ENCODE assay signal across 22 cellular contexts in the genomic region with DNA sequence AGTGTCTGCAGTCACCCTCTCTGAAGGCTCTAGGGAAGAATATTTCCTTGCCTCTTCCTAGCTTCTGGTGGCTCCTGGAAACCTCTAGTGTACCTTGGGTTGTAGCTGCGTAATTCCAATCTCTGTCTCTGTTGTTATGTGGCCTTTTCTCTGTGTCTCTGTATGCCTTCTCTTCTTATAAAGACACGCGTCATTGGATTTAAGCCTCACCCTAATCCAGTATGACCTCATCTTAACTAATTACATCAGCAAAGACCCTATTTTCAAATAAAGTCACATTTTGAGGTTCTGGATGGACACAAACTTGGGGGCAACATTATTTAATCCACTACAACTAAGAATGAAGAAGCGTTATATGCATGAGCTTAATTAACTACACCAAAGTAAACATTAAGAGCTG.
"Had no signal": no experiment of that assay in that cellular context is flagged by ENCODE, and none has a peak within 500 bp of the region (broad histone marks: within the 10 kb centered on the region; RNA-seq: fewer than 3 reads in every experiment).

No MANE protein-coding gene starts in this region.

- H3K27ac ChIP-seq: gastroesophageal sphincter, pancreas, thyroid gland, upper lobe of right lung had no signal

- H3K27ac Mint-ChIP-seq: activated naive CD8-positive, alpha-beta T cell treated with anti-CD3 and anti-CD28 coated beads for 36 hours; activated T-helper 2 cell treated with anti-CD3 and anti-CD28 coated beads, Interferon-gamma antibody, Interleukin-2, Interleukin-4, amounts not matched to agents 10 μg/mL and 5 μg/mL and 100 μg/mL, durations not matched to agents 14 hours and 24 hours and 36 hours; effector memory CD8-positive, alpha-beta T cell had no signal

- DNase-seq: activated naive CD4-positive, alpha-beta T cell; activated naive CD8-positive, alpha-beta T cell treated with anti-CD3 and anti-CD28 coated beads for 36 hours; activated T-cell treated with anti-CD3 and anti-CD28 coated beads, Interleukin-2, amount 50 U/mL, for 1 hour; effector memory CD8-positive, alpha-beta T cell; head of caudate nucleus; hypothalamus; islet precursor cell; left cardiac atrium; pancreas; right cardiac atrium; stimulated activated CD4-positive, alpha-beta T cell treated with anti-CD3 and anti-CD28 coated beads, Interleukin-12 subunit alpha, Interleukin-12 subunit beta, amount 100 ng/mL, for 4 hours; substantia nigra; T-helper 9 cell; thyroid gland; upper lobe of right lung had no signal

- H3K9me3 Mint-ChIP-seq: activated T-helper 2 cell treated with anti-CD3 and anti-CD28 coated beads, Interferon-gamma antibody, Interleukin-2, Interleukin-4, amounts not matched to agents 10 μg/mL and 5 μg/mL and 100 μg/mL, durations not matched to agents 14 hours and 24 hours and 36 hours; central memory CD8-positive, alpha-beta T cell; effector memory CD8-positive, alpha-beta T cell; natural killer cell treated with Interleukin-12 subunit alpha and Interleukin-12 subunit beta and Interleukin-15 and Interleukin-18, amount 100 ng/mL, for 72 hours; stimulated activated naive CD8-positive, alpha-beta T cell treated with anti-CD3 and anti-CD28 coated beads, Interleukin-15, Interleukin-2, amounts not matched to agents 100 ng/mL and 50 ng/mL, for 24 hours had no signal

- FAIRE-seq: astrocyte, colon, pancreas had no signal

- H3K4me1 Mint-ChIP-seq: central memory CD8-positive, alpha-beta T cell had no signal

- H3K9me3 ChIP-seq: pancreas, thyroid gland, upper lobe of right lung had no signal

- H3K36me3 Mint-ChIP-seq: natural killer cell treated with Interleukin-12 subunit alpha and Interleukin-12 subunit beta and Interleukin-15 and Interleukin-18, amount 100 ng/mL, for 72 hours had no signal

- H3K4me3 Mint-ChIP-seq: activated naive CD8-positive, alpha-beta T cell treated with anti-CD3 and anti-CD28 coated beads for 36 hours; central memory CD8-positive, alpha-beta T cell; effector memory CD8-positive, alpha-beta T cell; natural killer cell treated with Interleukin-12 subunit alpha and Interleukin-12 subunit beta and Interleukin-15 and Interleukin-18, amount 100 ng/mL, for 72 hours had no signal

- H3K36me3 ChIP-seq: gastroesophageal sphincter, pancreas, thyroid gland, upper lobe of right lung had no signal

- H3K4me3 ChIP-seq: gastroesophageal sphincter, pancreas, thyroid gland, upper lobe of right lung had no signal

- H3K4me1 ChIP-seq: gastroesophageal sphincter, pancreas, thyroid gland, upper lobe of right lung had no signal
